Comparison of ENCODE assay signal across 8 cellular contexts in the genomic region with DNA sequence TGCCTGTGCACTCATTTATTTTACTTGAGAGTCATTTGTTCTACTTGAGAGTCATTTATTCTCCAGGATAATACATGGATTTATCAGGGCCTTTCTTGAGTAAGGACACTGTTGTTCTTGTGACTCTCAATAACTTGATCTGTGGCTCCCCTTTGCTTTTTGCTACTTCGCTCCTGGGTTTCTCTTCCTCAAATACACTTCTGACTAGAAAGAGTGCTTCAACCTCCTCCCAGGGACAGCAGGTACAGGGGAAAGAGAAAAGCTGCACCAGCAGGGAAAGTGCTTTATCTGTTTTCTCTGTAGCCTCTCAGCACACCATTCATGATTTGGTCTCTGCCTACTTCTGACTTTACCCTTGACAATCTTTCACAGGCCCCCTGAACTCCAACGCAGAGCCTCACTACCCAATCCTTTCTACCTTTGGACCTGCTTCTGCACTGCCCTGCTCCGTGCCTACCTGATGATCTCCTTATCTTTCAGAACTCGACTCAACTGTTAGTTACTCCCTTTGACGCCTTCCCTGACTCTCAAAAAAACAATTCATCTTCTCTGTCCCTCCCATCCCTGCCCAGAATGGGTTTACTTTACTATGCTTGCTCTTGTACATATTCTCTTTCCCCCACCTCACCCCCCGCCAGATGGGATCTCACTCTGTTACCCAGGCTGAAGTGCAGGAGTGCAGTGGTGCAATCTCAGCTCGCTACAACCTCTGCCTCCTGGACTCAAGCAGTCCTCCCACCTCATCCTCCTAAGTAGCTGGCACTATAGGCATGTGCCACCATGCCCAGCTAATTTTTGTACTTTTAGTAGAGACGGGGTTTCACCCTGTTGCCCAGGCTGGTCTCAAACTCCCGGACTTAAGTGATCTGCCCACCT. TPM values are rescaled to one million over a fixed set of nuclear protein-coding genes. Genes with fewer than 3 reads are reported as not detected.
A peak's percentile ranks its signal among the peaks of the same experiment; 100 is the strongest.
DNase-seq lines count a peak whose midpoint lies in the region; ATAC-seq and TF ChIP-seq lines count a peak whose summit lies in the region.

No MANE protein-coding gene starts in this region.

- no peak for DNase-seq in activated naive CD4-positive, alpha-beta T cell treated with anti-CD3 and anti-CD28 coated beads, Interleukin-2, amount 50 U/mL, for 16 hours
- DNase-seq in central memory CD8-positive, alpha-beta T cell (ENCODE audit: low spot score in 2 of 2) = no peak
- DNase-seq in thoracic aorta (ENCODE audit: low spot score) (no peak), NCI-H1930 (lab: John Stamatoyannopoulos, UW) (no peak), sciatic nerve (ENCODE audit: low spot score) (no peak)
- no peak for DNase-seq in stimulated activated CD8-positive, alpha-beta memory T cell treated with anti-CD3 and anti-CD28 coated beads, Interleukin-4, amount 100 ng/mL, for 48 hours

- intact Hi-C loops in sciatic nerve (cut with DNase I) = loop anchor here (5.0 kb wide), 1 partner anchor 35 kb away; a partner anchor contains a TSS

- peak overlapping the region; percentile 20 for H3K27ac Mint-ChIP-seq in activated naive CD4-positive, alpha-beta T cell treated with anti-CD3 and anti-CD28 coated beads, Interleukin-2, amount 50 U/mL, for 24 hours
- H3K27ac Mint-ChIP-seq in central memory CD8-positive, alpha-beta T cell (ENCODE audit: low read depth) = no peak overlapping the region

- H3K27ac ChIP-seq in HUES6 (ENCODE audit: low read depth, low read length) (no peak overlapping the region), thoracic aorta (no peak overlapping the region)

- H3K9me3 ChIP-seq in HUES6 (ENCODE audit: control insufficient read depth, insufficient read depth, low read depth, low read length) = no peaks in the 10 kb centered on the region
- H3K9me3 ChIP-seq in thoracic aorta = no peaks in the 10 kb centered on the region

- no peaks in the 10 kb centered on the region for H3K9me3 Mint-ChIP-seq in activated naive CD4-positive, alpha-beta T cell treated with anti-CD3 and anti-CD28 coated beads, Interleukin-2, amount 50 U/mL, for 24 hours
- H3K9me3 Mint-ChIP-seq in central memory CD8-positive, alpha-beta T cell = no peaks in the 10 kb centered on the region

- H3K4me3 ChIP-seq in HUES6 (ENCODE audit: low read depth, low read length) (peak overlapping the region; percentile 20; the same call in 1 of the 2 replicates), thoracic aorta (peak overlapping the region; percentile 43)

- H3K9ac ChIP-seq in HUES6 (ENCODE audit: low read length) = no peak overlapping the region

- peaks cover 14% of the 10 kb centered on the region for H3K4me1 Mint-ChIP-seq in activated naive CD4-positive, alpha-beta T cell treated with anti-CD3 and anti-CD28 coated beads, Interleukin-2, amount 50 U/mL, for 24 hours
- peaks cover 12% of the 10 kb centered on the region for H3K4me1 Mint-ChIP-seq in central memory CD8-positive, alpha-beta T cell

- ATAC-seq in central memory CD8-positive, alpha-beta T cell (replicated peaks; ENCODE audit: extremely low read depth, poor library complexity, severe bottlenecking) = no peak
- ATAC-seq in thoracic aorta (ENCODE audit: insufficient number of reproducible peaks, low FRiP score, low read depth) = no peak
- ATAC-seq in sciatic nerve = no peak

- H3K4me3 Mint-ChIP-seq in activated naive CD4-positive, alpha-beta T cell treated with anti-CD3 and anti-CD28 coated beads, Interleukin-2, amount 50 U/mL, for 24 hours = peak overlapping the region; percentile 80
- H3K4me3 Mint-ChIP-seq in central memory CD8-positive, alpha-beta T cell = peak overlapping the region; percentile 51

- peaks cover 5% of the 10 kb centered on the region for H3K27me3 Mint-ChIP-seq in activated naive CD4-positive, alpha-beta T cell treated with anti-CD3 and anti-CD28 coated beads, Interleukin-2, amount 50 U/mL, for 24 hours
- H3K27me3 Mint-ChIP-seq in central memory CD8-positive, alpha-beta T cell = peaks cover 47% of the 10 kb centered on the region

- no peaks in the 10 kb centered on the region for H3K36me3 Mint-ChIP-seq in activated naive CD4-positive, alpha-beta T cell treated with anti-CD3 and anti-CD28 coated beads, Interleukin-2, amount 50 U/mL, for 24 hours
- H3K36me3 Mint-ChIP-seq in central memory CD8-positive, alpha-beta T cell (ENCODE audit: insufficient read depth) = peaks cover 2% of the 10 kb centered on the region

- no peak for TF ChIP-seq CTCF in thoracic aorta (IDR thresholded peaks at IDR 0.05)

- H3K4me1 ChIP-seq in HUES6 (ENCODE audit: control insufficient read depth, insufficient read depth, low read length) (peaks cover 29% of the 10 kb centered on the region), thoracic aorta (ENCODE audit: control insufficient read depth in 1 of 2, low read depth in 2 of 2) (peaks cover 0 to 12% of the 10 kb centered on the region in 2 donors)

- peaks cover 6% of the 10 kb centered on the region for H3K27me3 ChIP-seq in HUES6 (ENCODE audit: control insufficient read depth, insufficient read depth, low read length)
- H3K27me3 ChIP-seq in thoracic aorta (replicated peaks; ENCODE audit: insufficient read depth) = no peaks in the 10 kb centered on the region

- H3K36me3 ChIP-seq in HUES6 (ENCODE audit: control insufficient read depth, insufficient read depth, low read length) = no peaks in the 10 kb centered on the region
- no peaks in the 10 kb centered on the region for H3K36me3 ChIP-seq in thoracic aorta

RNA-seq across cellular contexts. Expression of a gene that starts 15.6 kb away (rescaled TPM):
- 1 to 10 TPM; 5.0 to 6.8 TPM for total RNA-seq in thoracic aorta
- total RNA-seq in sciatic nerve = 5.9 TPM

RNA-seq across cellular contexts. Expression of a gene that starts 22.6 kb away (rescaled TPM):
- total RNA-seq in thoracic aorta (not detected), sciatic nerve (23.7 TPM)

RNA-seq across cellular contexts. Expression of a gene that starts 34.0 kb away (rescaled TPM):
- total RNA-seq in thoracic aorta (under 1 TPM in 1 of 2 donors, not detected in 1; 0.95 TPM), sciatic nerve (0.18 TPM)

RNA-seq across cellular contexts. Expression of a gene that starts 51.1 kb away (rescaled TPM):
- total RNA-seq in thoracic aorta = 10 to 100 TPM; 29.6 to 40.8 TPM
- 54.9 TPM for total RNA-seq in sciatic nerve

Comparison
In these comparisons a context has a peak if more than half of its experiments do, and no peak if none do; other contexts are left out.
1. RNA of a gene that starts 22.6 kb away (total RNA-seq): 23.7 TPM in sciatic nerve (single experiment); not detected in thoracic aorta; every median in the first group is over 10 times any median in the second.